In genomic region chr11:71780771-71781170, GRCh38 we compare ENCODE assay signal across 11 cellular contexts. TPM values are rescaled to one million over a fixed set of nuclear protein-coding genes. Genes with fewer than 3 reads are reported as not detected.
A peak's percentile ranks its signal among the peaks of the same experiment; 100 is the strongest.
DNase-seq lines count a peak whose midpoint lies in the region; ATAC-seq and TF ChIP-seq lines count a peak whose summit lies in the region.
"Not testable (repeated sequence)": the region's sequence is repeated elsewhere in the genome, so short reads cannot be mapped to it uniquely, and the experiment has no call there.
"Had no signal": no experiment of that assay in that cellular context is flagged by ENCODE, and none has a peak within 500 bp of the region (broad histone marks: within the 10 kb centered on the region; RNA-seq: fewer than 3 reads in every experiment).

No MANE protein-coding gene starts in this region.

- not testable (repeated sequence) for H3K9me2 ChIP-seq in PC-3 (replicated peaks; ENCODE audit: low read length)

- not testable (repeated sequence) for H3K36me3 ChIP-seq in PC-3 (ENCODE audit: low read depth, low read length)

- not testable (repeated sequence) for BruUV-seq in PC-3 (replicated peaks; lab: Mats Ljungman, UMichigan); MCF 10A (replicated peaks; lab: Mats Ljungman, UMichigan)

- not testable (repeated sequence) for H4K20me1 ChIP-seq in PC-3 (ENCODE audit: low read length)

- H3K27me3 ChIP-seq in PC-3 (ENCODE audit: low read length), result not testable (repeated sequence)

- H3K4me2 ChIP-seq in PC-3 (ENCODE audit: low read length), result not testable (repeated sequence)

- TF ChIP-seq CTCF in PC-3 (conservative IDR thresholded peaks at IDR 0.05; ENCODE audit: low read depth, low read length); MCF 10A (IDR thresholded peaks at IDR 0.05; ENCODE audit: unreplicated experiment); glutamatergic neuron (IDR thresholded peaks at IDR 0.05; ENCODE audit: partially characterized antibody, unreplicated experiment); nephron (IDR thresholded peaks at IDR 0.05; ENCODE audit: unreplicated experiment in 3 of 3): not testable (repeated sequence)

- POLR2A ChIA-PET in PC-3 (lab: Charles Lee; ENCODE audit: unreplicated experiment); MCF 10A (lab: Yijun Ruan, JAX): not testable (repeated sequence)

- not testable (repeated sequence) for H3K27ac ChIP-seq in PC-3 (ENCODE audit: low read length)

- intact Hi-C loops in PC-3 (cut with micrococcal nuclease); MCF 10A (cut with micrococcal nuclease): not testable (repeated sequence)

- not testable (repeated sequence) for H3K9me3 Mint-ChIP-seq in MCF 10A (ENCODE audit: unreplicated experiment); nephron
- peaks cover 13% of the 10 kb centered on the region for H3K9me3 Mint-ChIP-seq in glutamatergic neuron (ENCODE audit: unreplicated experiment)

- DNase-seq in DMS79 (lab: John Stamatoyannopoulos, UW), result peak; percentile 48
- peak; percentile 55 for DNase-seq in M059J (ENCODE audit: low read depth)
- peak; percentile 23 for DNase-seq in NCI-H2107 treated with DMSO at 0.1 percent for 48 hours (lab: John Stamatoyannopoulos, UW; ENCODE audit: unreplicated experiment)
- DNase-seq in PC-3, result peak; percentile 9
- peak; percentile 51 for DNase-seq in MCF 10A (ENCODE audit: unreplicated experiment)
- DNase-seq in glutamatergic neuron, result not testable (repeated sequence)

- H3K4me1 ChIP-seq in PC-3 (ENCODE audit: insufficient read depth, low read length), result not testable (repeated sequence)

- H3K79me2 ChIP-seq in PC-3 (ENCODE audit: low read length), result not testable (repeated sequence)

- H3K9ac ChIP-seq in PC-3 (ENCODE audit: low read length), result not testable (repeated sequence)

- not testable (repeated sequence) for H3K27me3 Mint-ChIP-seq in MCF 10A (ENCODE audit: insufficient read depth, unreplicated experiment); glutamatergic neuron (ENCODE audit: unreplicated experiment); nephron (ENCODE audit: low read depth)

- not testable (repeated sequence) for H3K4me3 Mint-ChIP-seq in MCF 10A (ENCODE audit: unreplicated experiment); glutamatergic neuron (ENCODE audit: unreplicated experiment)
- H3K4me3 Mint-ChIP-seq in nephron, result peak overlapping the region in 1 of 3 experiments; percentile 7

- H3F3A ChIP-seq in PC-3 (ENCODE audit: low read length, unreplicated experiment), result not testable (repeated sequence)

- not testable (repeated sequence) for H3K36me3 Mint-ChIP-seq in MCF 10A (ENCODE audit: insufficient read depth, unreplicated experiment); glutamatergic neuron (ENCODE audit: unreplicated experiment); nephron (ENCODE audit: low read depth)

- peaks cover 19% of the 10 kb centered on the region for H3K4me1 Mint-ChIP-seq in MCF 10A (ENCODE audit: insufficient read depth, unreplicated experiment)
- H3K4me1 Mint-ChIP-seq in glutamatergic neuron (ENCODE audit: low read depth, unreplicated experiment), result peaks cover 16% of the 10 kb centered on the region
- peaks cover 11% of the 10 kb centered on the region for H3K4me1 Mint-ChIP-seq in nephron

- H3K27ac Mint-ChIP-seq in MCF 10A (ENCODE audit: low read depth, unreplicated experiment), result not testable (repeated sequence)
- H3K27ac Mint-ChIP-seq in glutamatergic neuron (ENCODE audit: unreplicated experiment) (peak overlapping the region; percentile 65), nephron (peak overlapping the region in 2 of 3 experiments; percentile 34 to 43)

- H2AFZ ChIP-seq in PC-3 (ENCODE audit: low read length), result not testable (repeated sequence)

- CTCF ChIA-PET in PC-3 (lab: Charles Lee), result not testable (repeated sequence)
- CTCF ChIA-PET in MCF 10A (lab: Yijun Ruan, JAX), result interaction anchor here (0.8 kb wide), 1 partner anchor 11 kb away, joined by 3 read pairs; no protein-coding TSS in a partner anchor

- not testable (repeated sequence) for H3K9me3 ChIP-seq in PC-3 (ENCODE audit: low read length)

- not testable (repeated sequence) for H3K4me3 ChIP-seq in PC-3 (ENCODE audit: low read length)

- ATAC-seq in PC-3, result not testable (repeated sequence)

RNA-seq across cellular contexts. Expression of gene DEFB108B, which starts 52.2 kb away (rescaled TPM):
- total RNA-seq in M059J (2014; rRNA removed; shearing (Covaris generic)), result not detected in 2 replicates
- total RNA-seq in PC-3 (2014; rRNA removed), result not detected in 2 replicates
- not detected in 2 replicates for total RNA-seq in MCF 10A (2022)
- not detected for total RNA-seq in glutamatergic neuron (ENCODE audit: unreplicated experiment)
- total RNA-seq: A673, G401, H7, LHCN-M2 had no signal
